12 cellular contexts compared by ENCODE assay signal in genomic region chr20:43843096-43843964, GRCh38.
DNase-seq lines count a peak whose midpoint lies in the region; ATAC-seq, FAIRE-seq and TF ChIP-seq lines count a peak whose summit lies in the region.
"Had no signal": no experiment of that assay in that cellular context is flagged by ENCODE, and none has a peak within 500 bp of the region (broad histone marks: within the 10 kb centered on the region; RNA-seq: fewer than 3 reads in every experiment).

No MANE protein-coding gene starts in this region.

- FAIRE-seq in HTR-8/SVneo (lab: Jason Lieb, UNC), result peak; percentile 96

- in situ Hi-C loops in astrocyte of the spinal cord (cut with HindIII; ENCODE audit: low sequenced_read_pairs), result no loop called here

- ATAC-seq in omental fat pad (ENCODE audit: low FRiP score) (no peak), HG03039 (IDR thresholded peaks at IDR 0.05; ENCODE audit: unreplicated experiment) (no peak)

- peak; percentile 87 for DNase-seq in AG10803 (ENCODE audit: low read depth)
- DNase-seq in HTR-8/SVneo (ENCODE audit: insufficient read length, low spot score), result peak; percentile 66
- DNase-seq in astrocyte of the spinal cord (ENCODE audit: low read depth, low spot score), result peak; percentile 81
- peak; percentile 38 for DNase-seq in kidney glomerular epithelial cell (lab: John Stamatoyannopoulos, UW)
- no peak for DNase-seq in LoVo (ENCODE audit: low spot score)
- DNase-seq in omental fat pad (ENCODE audit: low spot score), result no peak
- DNase-seq in NCI-H2196 treated with DMSO at 0.1 percent for 48 hours (lab: John Stamatoyannopoulos, UW; ENCODE audit: unreplicated experiment), result no peak
- DNase-seq: activated CD4-positive, alpha-beta T cell treated with anti-CD3 and anti-CD28 coated beads, Interleukin-2, amount 50 U/mL, for 4 hours; foreskin melanocyte; NCI-H2227 treated with DMSO at 0.1 percent for 48 hours had no signal

- TF ChIP-seq CTCF in AG10803 (conservative IDR thresholded peaks at IDR 0.05; ENCODE audit: low read length), result no peak
- TF ChIP-seq CTCF in astrocyte of the spinal cord (IDR thresholded peaks at IDR 0.05; ENCODE audit: low read depth, low read length), result no peak
- TF ChIP-seq CTCF in omental fat pad (IDR thresholded peaks at IDR 0.05), result no peak

- no peak overlapping the region for H3K4me3 ChIP-seq in AG10803 (ENCODE audit: low read length)
- H3K4me3 ChIP-seq in astrocyte of the spinal cord (ENCODE audit: low read depth, low read length), result no peak overlapping the region
- H3K4me3 ChIP-seq: adrenal gland had no signal

Comparison
In these comparisons a context has a peak if more than half of its experiments do, and no peak if none do; other contexts are left out.
1. DNase-seq: peak in AG10803 (single experiment), HTR-8/SVneo (single experiment), astrocyte of the spinal cord (single experiment) and kidney glomerular epithelial cell (single experiment); none in LoVo (single experiment), omental fat pad (single experiment) and NCI-H2196 treated with DMSO at 0.1 percent for 48 hours (single experiment).